Comparison of ENCODE assay signal across 13 cellular contexts in genomic region chr1:204256531-204256930, GRCh38. TPM values are rescaled to one million over a fixed set of nuclear protein-coding genes. Genes with fewer than 3 reads are reported as not detected.
"Had no signal": no experiment of that assay in that cellular context is flagged by ENCODE, and none has a peak within 500 bp of the region (broad histone marks: within the 10 kb centered on the region; RNA-seq: fewer than 3 reads in every experiment).

No MANE protein-coding gene starts in this region.

- H3K36me3 ChIP-seq: brain microvascular endothelial cell, neutrophil had no signal

- H3K4me1 Mint-ChIP-seq: activated naive CD4-positive, alpha-beta T cell treated with anti-CD3 and anti-CD28 coated beads, Interleukin-2, amount 50 U/mL, for 24 hours; mesothelial cell of epicardium had no signal

- H3K9me3 Mint-ChIP-seq: activated naive CD4-positive, alpha-beta T cell treated with anti-CD3 and anti-CD28 coated beads, Interleukin-2, amount 50 U/mL, for 24 hours; activated T-helper 2 cell treated with anti-CD3 and anti-CD28 coated beads, Interferon-gamma antibody, Interleukin-2, Interleukin-4, amounts not matched to agents 10 μg/mL and 5 μg/mL and 100 μg/mL, durations not matched to agents 14 hours and 24 hours and 36 hours; mesothelial cell of epicardium had no signal

- H3K27me3 Mint-ChIP-seq: activated naive CD4-positive, alpha-beta T cell treated with anti-CD3 and anti-CD28 coated beads, Interleukin-2, amount 50 U/mL, for 24 hours had no signal

- DNase-seq: amniotic stem cell; brain microvascular endothelial cell; cerebellar nuclear complex; esophagus squamous epithelium; right cardiac atrium; stimulated activated naive CD4-positive, alpha-beta T cell treated with Interleukin-2 at 50 U/mL for 16 hours had no signal

- H3K27ac ChIP-seq: brain microvascular endothelial cell, neutrophil had no signal

- H3K27me3 ChIP-seq: brain microvascular endothelial cell, esophagus squamous epithelium, neutrophil had no signal

- H3K4me3 Mint-ChIP-seq: activated naive CD4-positive, alpha-beta T cell treated with anti-CD3 and anti-CD28 coated beads, Interleukin-2, amount 50 U/mL, for 24 hours; mesothelial cell of epicardium had no signal

- H3K27ac Mint-ChIP-seq: activated naive CD4-positive, alpha-beta T cell treated with anti-CD3 and anti-CD28 coated beads, Interleukin-2, amount 50 U/mL, for 24 hours; activated T-helper 2 cell treated with anti-CD3 and anti-CD28 coated beads, Interferon-gamma antibody, Interleukin-2, Interleukin-4, amounts not matched to agents 10 μg/mL and 5 μg/mL and 100 μg/mL, durations not matched to agents 14 hours and 24 hours and 36 hours; mesothelial cell of epicardium had no signal

- H3K9me3 ChIP-seq: esophagus squamous epithelium, neutrophil had no signal

- H3K36me3 Mint-ChIP-seq: activated naive CD4-positive, alpha-beta T cell treated with anti-CD3 and anti-CD28 coated beads, Interleukin-2, amount 50 U/mL, for 24 hours had no signal

- H3K4me3 ChIP-seq: esophagus squamous epithelium had no signal

RNA-seq across cellular contexts. Expression of gene GOLT1A, which starts 42.7 kb away (rescaled TPM):
- total RNA-seq: myocyte; posterior vena cava; right cardiac atrium; T-helper 2 cell treated with Interferon-gamma antibody and Interleukin-4, amounts not matched to agents 100 ng/mL and 5 ng/mL, for 36 hours had no signal
- polyA plus RNA-seq: right cardiac atrium had no signal
